ENCODE assay signal across 8 cellular contexts in genomic region chr3:52769786-52770445, GRCh38. TPM values are rescaled to one million over a fixed set of nuclear protein-coding genes. Genes with fewer than 3 reads are reported as not detected.
DNase-seq lines count a peak whose midpoint lies in the region; ATAC-seq and TF ChIP-seq lines count a peak whose summit lies in the region.

No MANE protein-coding gene starts in this region.

- H3K4me1 ChIP-seq in adipocyte (ENCODE audit: control insufficient read depth, insufficient read depth, low read length), result peaks cover 14% of the 10 kb centered on the region
- peaks cover 4 to 19% (median 13%) of the 10 kb centered on the region in 4 donors for H3K4me1 ChIP-seq in transverse colon

- TF ChIP-seq CTCF in HFF-Myc (IDR thresholded peaks at IDR 0.05; ENCODE audit: low read depth, low read length, missing control alignments), result no peak
- TF ChIP-seq CTCF in transverse colon (IDR thresholded peaks at IDR 0.05), result no peak

- ATAC-seq in HG03039 (IDR thresholded peaks at IDR 0.05; ENCODE audit: unreplicated experiment), result no peak

- H3K36me3 ChIP-seq in adipocyte (ENCODE audit: control insufficient read depth, insufficient read depth, low read length, severe bottlenecking), result peaks cover 13% of the 10 kb centered on the region
- peaks cover 0 to 16% (median 7%) of the 10 kb centered on the region in 4 donors for H3K36me3 ChIP-seq in transverse colon

- peak; percentile 3 for DNase-seq in ACHN
- DNase-seq in HFF-Myc (ENCODE audit: extremely low read depth, low read depth), result no peak
- peak; percentile 29 for DNase-seq in adipocyte (ENCODE audit: low read depth)
- peak; percentile 46 for DNase-seq in left kidney (ENCODE audit: low read depth, low spot score)
- no peak for DNase-seq in transverse colon
- no peak for DNase-seq in NCI-H1092 treated with DMSO at 0.1 percent for 48 hours (lab: John Stamatoyannopoulos, UW)
- DNase-seq in midbrain (lab: John Stamatoyannopoulos, UW), result no peak

- H3K4me3 ChIP-seq in HFF-Myc (replicated peaks; ENCODE audit: low read depth, low read length), result peak overlapping the region; percentile 67
- H3K4me3 ChIP-seq in adipocyte (ENCODE audit: low read length), result peak overlapping the region; percentile 96
- H3K4me3 ChIP-seq in transverse colon, result peak overlapping the region; percentile 56 to 93 (median 90)

- TF ChIP-seq EP300 in transverse colon (IDR thresholded peaks at IDR 0.05; ENCODE audit: low read depth), result no peak

- H3K9me3 ChIP-seq in adipocyte (ENCODE audit: control insufficient read depth, low read length), result no peaks in the 10 kb centered on the region
- no peaks in the 10 kb centered on the region for H3K9me3 ChIP-seq in transverse colon

- in situ Hi-C loops in ACHN (cut with HindIII; ENCODE audit: low pct_ligation_motif_present, low pct_unique_long_range_greater_than_20kb, low sequenced_read_pairs) (no loop called here), transverse colon (cut with MboI; ENCODE audit: low pct_ligation_motif_present in 1 of 4, low pct_unique_long_range_greater_than_20kb in 1 of 4, low sequenced_read_pairs in 3 of 4) (no loop called here)

- H3K9ac ChIP-seq in adipocyte (ENCODE audit: low read length), result peak overlapping the region; percentile 91

- intact Hi-C loops in transverse colon (cut with DNase I; ENCODE audit: low total_unique reads), result no loop called here

- H3K27me3 ChIP-seq in adipocyte (replicated peaks; ENCODE audit: control insufficient read depth, insufficient read depth, low read length) (no peaks in the 10 kb centered on the region), transverse colon (no peaks in the 10 kb centered on the region)

- H3K27ac ChIP-seq in transverse colon, result peak overlapping the region; percentile 80 to 83 (median 81)

- WGBS in transverse colon (ENCODE audit: low coverage in 1 of 2), 2 donors, result 23 to 26% methylated on average over 13 of the region's 13 CpGs

- TF ChIP-seq POLR2A in transverse colon (IDR thresholded peaks at IDR 0.05), result no peak

RNA-seq across cellular contexts. Expression of gene NEK4, which starts 0.8 kb away (rescaled TPM):
- total RNA-seq in transverse colon, result 10 to 100 TPM; 14.6 to 35.0 (median 22.1) TPM

RNA-seq across cellular contexts. Expression of gene ITIH1, which starts 7.5 kb away (rescaled TPM):
- total RNA-seq in transverse colon, result not detected

RNA-seq across cellular contexts. Expression of gene ITIH3, which starts 24.7 kb away (rescaled TPM):
- 1 to 10 TPM in 1 of 4 donors, under 1 TPM in 1, not detected in 2; 0.27 to 1.6 TPM for total RNA-seq in transverse colon

Comparison
In these comparisons a context has a peak if more than half of its experiments do, and no peak if none do; other contexts are left out.
1. DNase-seq: peak in ACHN (single experiment), adipocyte (single experiment) and left kidney (single experiment); none in HFF-Myc (single experiment), transverse colon (single experiment), NCI-H1092 treated with DMSO at 0.1 percent for 48 hours (single experiment) and midbrain (single experiment).
2. Peak in every context shown above with its lines, with median percentiles within 50 percentile points of each other: H3K4me3 ChIP-seq.